Comparison of ENCODE assay signal across 1 cellular context in genomic region chr17:42980274-42980765, GRCh38.
TF ChIP-seq lines count a peak whose summit lies in the region.

TSS of gene RUNDC1 (plus strand) at chr17:42980565. CDS start at chr17:42980577, 12 bp downstream.

TF ChIP-seq in IMR-90, 13 proteins besides CTCF, POLR2A, EP300 and RAD21 (continued from another document):
- TF ChIP-seq, protein P1, sequence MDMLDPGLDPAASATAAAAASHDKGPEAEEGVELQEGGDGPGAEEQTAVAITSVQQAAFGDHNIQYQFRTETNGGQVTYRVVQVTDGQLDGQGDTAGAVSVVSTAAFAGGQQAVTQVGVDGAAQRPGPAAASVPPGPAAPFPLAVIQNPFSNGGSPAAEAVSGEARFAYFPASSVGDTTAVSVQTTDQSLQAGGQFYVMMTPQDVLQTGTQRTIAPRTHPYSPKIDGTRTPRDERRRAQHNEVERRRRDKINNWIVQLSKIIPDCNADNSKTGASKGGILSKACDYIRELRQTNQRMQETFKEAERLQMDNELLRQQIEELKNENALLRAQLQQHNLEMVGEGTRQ (IDR thresholded peaks at IDR 0.05; ENCODE audit: low read depth, low read length), result no peak
- TF ChIP-seq FOS (IDR thresholded peaks at IDR 0.05; ENCODE audit: low read depth, low read length), result no peak
